Comparison of ENCODE assay signal across 8 cellular contexts in genomic region chr3:81643721-81644120, GRCh38.
DNase-seq lines count a peak whose midpoint lies in the region; ATAC-seq and TF ChIP-seq lines count a peak whose summit lies in the region.

No MANE protein-coding gene starts in this region.

- H3K4me3 ChIP-seq in cardiac fibroblast (replicated peaks in 1 of 2; ENCODE audit: low read depth in 2 of 2, low read length in 2 of 2), result no peak overlapping the region
- H3K4me3 ChIP-seq in mesendoderm (ENCODE audit: low read length), result no peak overlapping the region

- H3K36me3 ChIP-seq in mesendoderm (ENCODE audit: control insufficient read depth, insufficient read depth, low read length), result no peaks in the 10 kb centered on the region

- DNase-seq in EL (peak; percentile 24), NCI-H1092 (lab: John Stamatoyannopoulos, UW) (peak; percentile 1), cardiac fibroblast (ENCODE audit: low read depth in 2 of 2) (peak; percentile 46 to 48), mesendoderm (peak; percentile 40), ecto neural progenitor cell (ENCODE audit: low spot score) (no peak), posterior cingulate gyrus (no peak)

- H4K8ac ChIP-seq in mesendoderm (ENCODE audit: low read depth, low read length), result no peak overlapping the region

- intact Hi-C loops in posterior cingulate gyrus (cut with DNase I), result loop anchor here (10.0 kb wide), 1 partner anchor 149 kb away; no protein-coding TSS in a partner anchor

- no peak overlapping the region for H3K23ac ChIP-seq in mesendoderm (ENCODE audit: low read length)

- H3K27ac ChIP-seq in mesendoderm (ENCODE audit: low read depth, low read length), result no peak overlapping the region

- H3K56ac ChIP-seq in mesendoderm (ENCODE audit: low read length), result no peak overlapping the region

- no CpG with 5 or more reads among the region's 2 CpGs for WGBS in mesendoderm (ENCODE audit: extremely low coverage, insufficient coverage, low lambda C conversion rate)

- no peak overlapping the region for H2BK120ac ChIP-seq in mesendoderm (ENCODE audit: low read depth, low read length)

- H3K79me2 ChIP-seq in mesendoderm (ENCODE audit: control insufficient read depth, insufficient read depth, low read length), result no peaks in the 10 kb centered on the region

- no peak overlapping the region for H2BK5ac ChIP-seq in mesendoderm (ENCODE audit: low read length)

- H2AK5ac ChIP-seq in mesendoderm (ENCODE audit: low read length), result no peak overlapping the region

- H4K5ac ChIP-seq in mesendoderm (ENCODE audit: low read length), result no peak overlapping the region

- no peak overlapping the region for H3K9ac ChIP-seq in mesendoderm (ENCODE audit: low read length)

- H3K4me2 ChIP-seq in mesendoderm (ENCODE audit: low read length), result no peak overlapping the region

- H3K79me1 ChIP-seq in mesendoderm (ENCODE audit: low read length), result no peaks in the 10 kb centered on the region

- no peaks in the 10 kb centered on the region for H3K27me3 ChIP-seq in mesendoderm (ENCODE audit: insufficient read depth, low read length, poor library complexity)

- H3K4me1 ChIP-seq in mesendoderm (ENCODE audit: control insufficient read depth, low read depth, low read length), result peaks cover 2% of the 10 kb centered on the region

- H3K18ac ChIP-seq in mesendoderm (ENCODE audit: low read length), result no peak overlapping the region

- TF ChIP-seq CTCF in cardiac fibroblast (IDR thresholded peaks at IDR 0.05; ENCODE audit: low read depth, low read length), result no peak

- no peak overlapping the region for H2BK15ac ChIP-seq in mesendoderm (replicated peaks; ENCODE audit: low read depth)

- H3K4ac ChIP-seq in mesendoderm (ENCODE audit: low read depth, low read length), result no peak overlapping the region

- no peak for ATAC-seq in HG03175 (IDR thresholded peaks at IDR 0.05; ENCODE audit: unreplicated experiment)
- no peak for ATAC-seq in HG02610 (IDR thresholded peaks at IDR 0.05; ENCODE audit: unreplicated experiment)

Comparison
In these comparisons a context has a peak if more than half of its experiments do, and no peak if none do; other contexts are left out.
1. DNase-seq: peak in EL (single experiment), NCI-H1092 (single experiment), cardiac fibroblast (2 of 2) and mesendoderm (single experiment); none in ecto neural progenitor cell (single experiment) and posterior cingulate gyrus (0 of 10).